ENCODE assay signal across 8 cellular contexts in genomic region chr4:85084371-85085170, GRCh38.
DNase-seq lines count a peak whose midpoint lies in the region; ATAC-seq and FAIRE-seq lines count a peak whose summit lies in the region.

No MANE protein-coding gene starts in this region.

- peak; percentile 77 for FAIRE-seq in small intestine (lab: Jason Lieb, UNC)

- H3K36me3 ChIP-seq in adipocyte (ENCODE audit: control insufficient read depth, insufficient read depth, low read length, severe bottlenecking): no peaks in the 10 kb centered on the region
- H3K36me3 ChIP-seq in small intestine (ENCODE audit: control insufficient read depth in 2 of 2, insufficient read depth in 2 of 2, low read length in 2 of 2): no peaks in the 10 kb centered on the region

- peak; percentile 67 for DNase-seq in DMS153 (lab: John Stamatoyannopoulos, UW)
- peak; percentile 1 for DNase-seq in GM19238 (ENCODE audit: insufficient read length, low spot score)
- DNase-seq in NCI-H2227 (lab: John Stamatoyannopoulos, UW; ENCODE audit: unreplicated experiment): peak; percentile 75
- peak; percentile 90 for DNase-seq in adipocyte (ENCODE audit: low read depth)
- DNase-seq in hepatic stellate cell (ENCODE audit: low spot score): peak; percentile 3
- peak; percentile 69 for DNase-seq in small intestine
- no peak for DNase-seq in mesenteric fat pad (ENCODE audit: low spot score)

- H3K9ac ChIP-seq in adipocyte (ENCODE audit: low read length): peak overlapping the region; percentile 57

- no peaks in the 10 kb centered on the region for H3K27me3 ChIP-seq in adipocyte (replicated peaks; ENCODE audit: control insufficient read depth, insufficient read depth, low read length)
- no peaks in the 10 kb centered on the region for H3K27me3 ChIP-seq in small intestine (ENCODE audit: control insufficient read depth in 2 of 2, insufficient read depth in 2 of 2, low read length in 2 of 2)

- H3K4me3 ChIP-seq in adipocyte (ENCODE audit: low read length) (no peak overlapping the region), small intestine (ENCODE audit: low read depth in 1 of 2, low read length in 2 of 2) (no peak overlapping the region)

- ATAC-seq in HG03280 (IDR thresholded peaks at IDR 0.05; ENCODE audit: unreplicated experiment): peak; percentile 81

- H3K27ac ChIP-seq in small intestine (ENCODE audit: low read depth in 1 of 2, low read length in 1 of 2): no peak overlapping the region

- no peaks in the 10 kb centered on the region for H3K9me3 ChIP-seq in adipocyte (ENCODE audit: control insufficient read depth, low read length)
- H3K9me3 ChIP-seq in small intestine (ENCODE audit: control insufficient read depth, low read depth): no peaks in the 10 kb centered on the region

- 10 to 24% (median 17%) methylated on average over 3 of the region's 3 CpGs for WGBS in small intestine, 3 donors

- H3K4me1 ChIP-seq in adipocyte (ENCODE audit: control insufficient read depth, insufficient read depth, low read length) (no peaks in the 10 kb centered on the region), small intestine (ENCODE audit: control insufficient read depth in 2 of 2, insufficient read depth in 1 of 2, low read depth in 1 of 2, low read length in 1 of 2) (no peaks in the 10 kb centered on the region)
